In the genomic region with DNA sequence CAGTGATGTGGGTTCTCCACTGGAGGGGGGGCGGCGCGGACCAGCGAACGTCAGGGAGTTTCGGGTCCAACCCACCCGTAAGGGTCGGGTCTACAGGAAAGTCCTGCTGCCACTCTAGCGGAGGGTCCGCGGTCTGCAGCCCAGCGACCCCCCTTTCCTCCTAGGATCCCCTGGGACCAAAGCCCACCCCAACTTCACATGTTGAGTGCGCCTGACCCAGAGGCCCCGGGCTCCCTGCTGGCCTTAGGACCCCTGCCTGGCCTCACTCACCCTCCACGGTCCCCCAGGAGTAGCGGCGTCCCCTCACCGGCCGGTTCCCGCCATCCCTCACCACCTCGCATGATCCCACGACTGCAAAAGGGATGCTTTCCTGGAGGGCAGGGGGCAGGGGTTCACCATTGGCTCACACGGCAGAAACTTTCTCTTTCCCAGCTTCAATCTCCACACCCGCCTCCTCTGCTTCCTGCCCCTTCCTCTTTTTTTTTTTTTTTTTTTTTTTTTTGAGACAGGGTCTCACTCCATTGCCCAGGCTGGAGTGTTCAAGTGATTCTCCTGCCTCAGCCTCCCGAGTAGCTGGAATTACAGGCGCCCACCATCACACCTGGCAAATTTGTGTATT, we compare ENCODE assay signal across 8 cellular contexts. TPM values are rescaled to one million over a fixed set of nuclear protein-coding genes. Genes with fewer than 3 reads are reported as not detected.
DNase-seq lines count a peak whose midpoint lies in the region; ATAC-seq and TF ChIP-seq lines count a peak whose summit lies in the region.

No MANE protein-coding gene starts in this region.

- no peak for TF ChIP-seq RAD21 in IMR-90 (IDR thresholded peaks at IDR 0.05; ENCODE audit: low read length)

- peaks cover 16% of the 10 kb centered on the region for H3K9me1 ChIP-seq in IMR-90 (ENCODE audit: insufficient read depth, low read length)

- H3K4me3 Mint-ChIP-seq in chondrocyte (ENCODE audit: unreplicated experiment), result peak overlapping the region; percentile 98

- H3K27me3 Mint-ChIP-seq in chondrocyte (ENCODE audit: low read depth), result no peaks in the 10 kb centered on the region

- no peak overlapping the region; the same call in 1 of the 2 replicates for H2BK120ac ChIP-seq in IMR-90 (ENCODE audit: low read depth, low read length)

- peaks cover 10% of the 10 kb centered on the region for H4K20me1 ChIP-seq in IMR-90 (ENCODE audit: insufficient read depth, low read length)

- intact Hi-C loops in IMR-90 (cut with micrococcal nuclease), result loop anchor here (2.0 kb wide), 1 partner anchor 16 kb away; the partner anchor contains the start of gene ZNF48

- H3K9me3 ChIP-seq in IMR-90 (ENCODE audit: control insufficient read depth, insufficient read depth, low read length), result no peaks in the 10 kb centered on the region

- peak overlapping the region; percentile 86 for H3K4me3 ChIP-seq in ACC112 (ENCODE audit: low read depth, low read length)
- H3K4me3 ChIP-seq in IMR-90 (ENCODE audit: insufficient read depth, low read depth, low read length), result peak overlapping the region; percentile 71

- peak overlapping the region in 1 of 2 experiments; percentile 69; a peak in 1 of 4 replicates for H4K8ac ChIP-seq in IMR-90 (ENCODE audit: low read depth in 2 of 2, low read length in 2 of 2)

- TF ChIP-seq CTCF in IMR-90 (conservative IDR thresholded peaks at IDR 0.05; ENCODE audit: low read depth, low read length) (no peak), chondrocyte (IDR thresholded peaks at IDR 0.05) (no peak)

- peaks cover 6% of the 10 kb centered on the region for H3K4me1 ChIP-seq in ACC112 (ENCODE audit: control insufficient read depth, insufficient read depth, low read length, unreplicated experiment)
- H3K4me1 ChIP-seq in IMR-90 (ENCODE audit: control insufficient read depth, insufficient read depth, low read length), result peaks cover 7% of the 10 kb centered on the region

- H3K36me3 ChIP-seq in ACC112 (ENCODE audit: insufficient read depth, low read length) (no peaks in the 10 kb centered on the region), IMR-90 (ENCODE audit: control insufficient read depth, insufficient read depth, low read length) (no peaks in the 10 kb centered on the region)

- no peak overlapping the region for H3K56ac ChIP-seq in IMR-90 (ENCODE audit: extremely low read depth, insufficient read depth, low read length)

- peak overlapping the region; percentile 58 for H3K4ac ChIP-seq in IMR-90 (ENCODE audit: low read depth, low read length)

- no peak for TF ChIP-seq POLR2A in IMR-90 (IDR thresholded peaks at IDR 0.05; ENCODE audit: low read depth, low read length)

- ATAC-seq in IMR-90 (ENCODE audit: low read depth), result no peak
- no peak for ATAC-seq in HG03039 (IDR thresholded peaks at IDR 0.05; ENCODE audit: unreplicated experiment)
- no peak for ATAC-seq in GM19328 (IDR thresholded peaks at IDR 0.05; ENCODE audit: unreplicated experiment)

- H3K79me2 ChIP-seq in ACC112 (ENCODE audit: control insufficient read depth, insufficient read depth, low read length, unreplicated experiment), result peaks cover 5% of the 10 kb centered on the region

- no peak overlapping the region for H2BK20ac ChIP-seq in IMR-90 (ENCODE audit: low read depth, low read length)

- CTCF ChIA-PET in IMR-90 (lab: Yijun Ruan, JAX), result no interaction called here

- 27% methylated on average over 12 of the region's 26 CpGs; no CpG with 5 or more reads in 1 of the 2 experiments for WGBS in IMR-90 (ENCODE audit: extremely low coverage in 2 of 2, insufficient read length in 1 of 2), 2 experiments

- dilution Hi-C loops in IMR-90 (cut with HindIII; ENCODE audit: low sequenced_read_pairs, unreplicated experiment), result no loop called here

- H3K27ac ChIP-seq in ACC112 (ENCODE audit: low read depth, low read length), result no peak overlapping the region
- peak overlapping the region; percentile 50 for H3K27ac ChIP-seq in IMR-90 (ENCODE audit: insufficient read depth, low read length)

- H2AFZ ChIP-seq in ACC112 (ENCODE audit: low read length, unreplicated experiment) (no peak overlapping the region), IMR-90 (replicated peaks; ENCODE audit: low read length, poor library complexity) (peak overlapping the region; percentile 99)

- POLR2A ChIA-PET in IMR-90 (lab: Charles Lee; ENCODE audit: unreplicated experiment), result no interaction called here

- H3K23ac ChIP-seq in IMR-90 (ENCODE audit: low read depth, low read length), result peak overlapping the region; percentile 72

- H2BK15ac ChIP-seq in IMR-90 (ENCODE audit: low read depth, low read length), result no peak overlapping the region

- H3K9ac ChIP-seq in IMR-90 (ENCODE audit: low read depth, low read length), result peak overlapping the region; percentile 57

- H2AK5ac ChIP-seq in IMR-90 (ENCODE audit: low read depth, low read length), result peak overlapping the region; percentile 74

- H3K9me3 Mint-ChIP-seq in chondrocyte (ENCODE audit: low read depth), result no peaks in the 10 kb centered on the region

- peak overlapping the region; percentile 12 for H3K27ac Mint-ChIP-seq in chondrocyte (ENCODE audit: unreplicated experiment)

- no TSS peak for BruUV-seq in IMR-90 (replicated peaks; lab: Mats Ljungman, UMichigan)

- H3K18ac ChIP-seq in IMR-90 (ENCODE audit: low read depth, low read length), result no peak overlapping the region

- H3K27me3 ChIP-seq in ACC112 (ENCODE audit: insufficient read depth, low read length), result no peaks in the 10 kb centered on the region
- H3K27me3 ChIP-seq in IMR-90 (ENCODE audit: control insufficient read depth, insufficient read depth, low read length), result no peaks in the 10 kb centered on the region

- peak overlapping the region; percentile 92 for H3K4me2 ChIP-seq in IMR-90 (ENCODE audit: low read depth, low read length)

- H3K79me1 ChIP-seq in IMR-90 (ENCODE audit: low read depth in 1 of 2, low read length in 2 of 2), result peaks cover 5 to 30% of the 10 kb centered on the region in 2 experiments

- peak overlapping the region; percentile 35 for H2BK5ac ChIP-seq in IMR-90 (ENCODE audit: low read depth, low read length, poor library complexity, severe bottlenecking)

- in situ Hi-C loops in IMR-90 (cut with MboI; ENCODE audit: low sequenced_read_pairs), result no loop called here

- peak overlapping the region; percentile 7; the same call in 1 of the 2 replicates for H3K14ac ChIP-seq in IMR-90 (replicated peaks; ENCODE audit: low read depth, low read length)

- H2AK9ac ChIP-seq in IMR-90 (replicated peaks; ENCODE audit: low read depth, low read length, poor library complexity), result peak overlapping the region; percentile 98

- no peaks in the 10 kb centered on the region for H3K36me3 Mint-ChIP-seq in chondrocyte (ENCODE audit: low read depth)

- DNase-seq in IMR-90, result no peak
- DNase-seq in chondrocyte (ENCODE audit: low spot score), result no peak
- peak; percentile 44 for DNase-seq in myocyte (ENCODE audit: low read depth)
- no peak for DNase-seq in NCI-H1436 treated with DMSO at 0.1 percent for 48 hours (lab: John Stamatoyannopoulos, UW)
- DNase-seq in dedifferentiated amniotic fluid mesenchymal stem cell (ENCODE audit: extremely low spot score), result no peak

- H3K4me1 Mint-ChIP-seq in chondrocyte (ENCODE audit: low read depth), result peaks cover 23% of the 10 kb centered on the region

- H4K5ac ChIP-seq in IMR-90 (ENCODE audit: low read depth, low read length), result 0 out of 2 replicates have a peak overlapping the region, but pooled peaks have one; percentile 33

- H4K91ac ChIP-seq in IMR-90 (ENCODE audit: insufficient read depth, low read depth, low read length), result no peak overlapping the region

TF ChIP-seq in IMR-90, 13 proteins besides CTCF, POLR2A, EP300 and RAD21:
- TF ChIP-seq FOS (IDR thresholded peaks at IDR 0.05; ENCODE audit: low read depth, low read length) (no peak), MAFK (IDR thresholded peaks at IDR 0.05; ENCODE audit: low read depth, low read length) (no peak), CHD1 (IDR thresholded peaks at IDR 0.05; ENCODE audit: low read depth, low read length) (no peak), BHLHE40 (IDR thresholded peaks at IDR 0.05; ENCODE audit: low read depth, low read length) (no peak)

RNA-seq across cellular contexts. Expression of gene SEPTIN1, which starts 3.1 kb away (rescaled TPM):
- total RNA-seq in IMR-90 (2012; rRNA removed) (not detected in 2 replicates), chondrocyte (0.85 to 1.7 TPM (median 1.3 TPM) in 3 replicates), myocyte (0.13 TPM in 1 of 2 replicates, not detected in the other)
- 0.24 and 0.50 TPM in 2 replicates for polyA plus RNA-seq in IMR-90 (2012; rRNA removed)
- polyA plus RNA-seq in IMR-90 (2012; cell fraction: cytosol; rRNA removed), result 0.12 and 0.27 TPM in 2 replicates
- 0.46 and 0.60 TPM in 2 replicates for polyA plus RNA-seq in IMR-90 (2012; cell fraction: nucleus; rRNA removed; ENCODE audit: low replicate concordance)
- polyA plus RNA-seq in myocyte (2012), result 2.9 TPM

RNA-seq across cellular contexts. Expression of gene MYL11, which starts 4.7 kb away (rescaled TPM):
- total RNA-seq in IMR-90 (2012; rRNA removed) (not detected in 2 replicates), chondrocyte (0.82 to 2.2 TPM (median 1.4 TPM) in 3 replicates), myocyte (6,226 and 7,274 TPM in 2 replicates)
- 1.1 and 1.2 TPM in 2 replicates for polyA plus RNA-seq in IMR-90 (2012; rRNA removed)
- not detected in 2 replicates for polyA plus RNA-seq in IMR-90 (2012; cell fraction: cytosol; rRNA removed)
- not detected in 2 replicates for polyA plus RNA-seq in IMR-90 (2012; cell fraction: nucleus; rRNA removed; ENCODE audit: low replicate concordance)
- polyA plus RNA-seq in myocyte (2012), result 6,177 TPM

RNA-seq across cellular contexts. Expression of gene TBC1D10B, which starts 9.0 kb away (rescaled TPM):
- total RNA-seq in IMR-90 (2012; rRNA removed) (8.1 and 8.4 TPM in 2 replicates), chondrocyte (43.3 to 48.6 TPM (median 44.2 TPM) in 3 replicates), myocyte (40.3 and 50.5 TPM in 2 replicates)
- 24.9 and 26.4 TPM in 2 replicates for polyA plus RNA-seq in IMR-90 (2012; rRNA removed)
- 30.8 and 40.6 TPM in 2 replicates for polyA plus RNA-seq in IMR-90 (2012; cell fraction: cytosol; rRNA removed)
- 41.1 and 73.5 TPM in 2 replicates for polyA plus RNA-seq in IMR-90 (2012; cell fraction: nucleus; rRNA removed; ENCODE audit: low replicate concordance)
- polyA plus RNA-seq in myocyte (2012), result 40.4 TPM

RNA-seq across cellular contexts. Expression of gene ZNF48, which starts 15.9 kb away (rescaled TPM):
- total RNA-seq in IMR-90 (2012; rRNA removed) (6.6 and 6.9 TPM in 2 replicates), chondrocyte (10.6 to 11.8 TPM (median 10.8 TPM) in 3 replicates), myocyte (13.2 and 20.8 TPM in 2 replicates)
- polyA plus RNA-seq in IMR-90 (2012; rRNA removed), result 5.8 and 6.7 TPM in 2 replicates
- polyA plus RNA-seq in IMR-90 (2012; cell fraction: cytosol; rRNA removed), result 5.6 and 5.8 TPM in 2 replicates
- 5.3 and 10.5 TPM in 2 replicates for polyA plus RNA-seq in IMR-90 (2012; cell fraction: nucleus; rRNA removed; ENCODE audit: low replicate concordance)
- 7.8 TPM for polyA plus RNA-seq in myocyte (2012)

RNA-seq across cellular contexts. Expression of gene CD2BP2, which starts 24.2 kb away (rescaled TPM):
- total RNA-seq in IMR-90 (2012; rRNA removed) (29.6 and 34.4 TPM in 2 replicates), chondrocyte (53.2 to 61.0 TPM (median 55.8 TPM) in 3 replicates), myocyte (41.1 and 51.1 TPM in 2 replicates)
- polyA plus RNA-seq in IMR-90 (2012; rRNA removed), result 41.1 and 44.0 TPM in 2 replicates
- 33.8 and 49.6 TPM in 2 replicates for polyA plus RNA-seq in IMR-90 (2012; cell fraction: cytosol; rRNA removed)
- polyA plus RNA-seq in IMR-90 (2012; cell fraction: nucleus; rRNA removed; ENCODE audit: low replicate concordance), result 92.8 and 111 TPM in 2 replicates
- 69.6 TPM for polyA plus RNA-seq in myocyte (2012)

Comparison
In these comparisons a context has a peak if more than half of its experiments do, and no peak if none do; other contexts are left out.
1. RNA of gene MYL11, which starts 4.7 kb away (total RNA-seq): 6,226 to 7,274 TPM in myocyte; 0.82 to 2.2 TPM in chondrocyte and not detected in IMR-90; every median in the first group is over 1,000 times any median in the second.